ENCODE assay signal across 10 cellular contexts in genomic region chr9:4530375-4530774, GRCh38. TPM values are rescaled to one million over a fixed set of nuclear protein-coding genes. Genes with fewer than 3 reads are reported as not detected.
DNase-seq lines count a peak whose midpoint lies in the region; ATAC-seq and TF ChIP-seq lines count a peak whose summit lies in the region.
"Had no signal": no experiment of that assay in that cellular context is flagged by ENCODE, and none has a peak within 500 bp of the region (broad histone marks: within the 10 kb centered on the region; RNA-seq: fewer than 3 reads in every experiment).

No MANE protein-coding gene starts in this region.

- WGBS in adrenal gland, 4 donors, result 79 to 87% (median 83%) methylated on average over 6 of the region's 6 CpGs

- POLR2A ChIA-PET in CD4-positive, alpha-beta T cell (lab: Charles Lee), result no interaction called here

- TF ChIP-seq POLR2A in adrenal gland (IDR thresholded peaks at IDR 0.05), result no peak

- no peaks in the 10 kb centered on the region for H3K27me3 Mint-ChIP-seq in CD4-positive, alpha-beta T cell

- no peaks in the 10 kb centered on the region for H3K9me3 ChIP-seq in CD4-positive, alpha-beta T cell (ENCODE audit: control insufficient read depth, low read length)
- H3K9me3 ChIP-seq in adrenal gland (replicated peaks in 1 of 3), result no peaks in the 10 kb centered on the region

- H3K9me3 Mint-ChIP-seq in CD4-positive, alpha-beta T cell, result peaks cover 14% of the 10 kb centered on the region

- no peak for TF ChIP-seq CTCF in CD4-positive, alpha-beta T cell (IDR thresholded peaks at IDR 0.05)
- TF ChIP-seq CTCF in adrenal gland (IDR thresholded peaks at IDR 0.05), result no peak

- H3K4me3 Mint-ChIP-seq in CD4-positive, alpha-beta T cell, result no peak overlapping the region

- H3K27ac ChIP-seq in CD4-positive, alpha-beta T cell (ENCODE audit: low read depth, low read length), result no peak overlapping the region
- no peak overlapping the region for H3K27ac ChIP-seq in adrenal gland

- CTCF ChIA-PET in CD4-positive, alpha-beta T cell (lab: Charles Lee), result no interaction called here

- no peaks in the 10 kb centered on the region for H3K36me3 ChIP-seq in adrenal gland (replicated peaks in 1 of 2)

- H3K4me1 Mint-ChIP-seq in CD4-positive, alpha-beta T cell (ENCODE audit: low read depth), result peaks cover 26% of the 10 kb centered on the region

- peak overlapping the region; percentile 69 for H3K27ac Mint-ChIP-seq in CD4-positive, alpha-beta T cell

- H3K4me3 ChIP-seq in adrenal gland, result no peak overlapping the region
- H3K4me3 ChIP-seq: skin epidermis had no signal

- H3K27me3 ChIP-seq in CD4-positive, alpha-beta T cell (ENCODE audit: control insufficient read depth, insufficient read depth, low read length), result no peaks in the 10 kb centered on the region
- H3K27me3 ChIP-seq in adrenal gland, result no peaks in the 10 kb centered on the region

- no peak for DNase-seq in CD4-positive, alpha-beta T cell
- DNase-seq in dermis blood vessel endothelial cell (peak; percentile 79), SHP77 treated with DMSO at 0.1 percent for 48 hours (lab: John Stamatoyannopoulos, UW) (no peak), NCI-H1048 (lab: John Stamatoyannopoulos, UW) (no peak), adrenal gland (no peak), left lobe of liver (ENCODE audit: low spot score) (no peak)
- DNase-seq: NCI-H1105 had no signal

- no peaks in the 10 kb centered on the region for H3K4me1 ChIP-seq in adrenal gland (replicated peaks in 1 of 2)

- ATAC-seq in CD4-positive, alpha-beta T cell (ENCODE audit: poor library complexity), result peak; percentile 64
- ATAC-seq in GM18867 (IDR thresholded peaks at IDR 0.05; ENCODE audit: unreplicated experiment) (peak; percentile 83), HG03439 (IDR thresholded peaks at IDR 0.05; ENCODE audit: unreplicated experiment) (peak; percentile 85), left lobe of liver (no peak)

- H3K36me3 Mint-ChIP-seq in CD4-positive, alpha-beta T cell (ENCODE audit: low read depth), result peaks cover 4% of the 10 kb centered on the region

- intact Hi-C loops in CD4-positive, alpha-beta T cell (cut with DNase I, micrococcal nuclease), result no loop called here
- intact Hi-C loops in adrenal gland (cut with DNase I), result no loop called here

RNA-seq across cellular contexts. Expression of gene SLC1A1, which starts 40.1 kb away (rescaled TPM):
- total RNA-seq in CD4-positive, alpha-beta T cell, result under 1 TPM; 0.11 to 0.14 TPM
- total RNA-seq in dermis blood vessel endothelial cell, result 4.1 and 8.4 TPM in 2 replicates
- total RNA-seq in adrenal gland, result 1 to 10 TPM in 7 of 8 donors, under 1 TPM in 1; 0.68 to 4.8 (median 1.9) TPM
- polyA plus RNA-seq in adrenal gland, result 1 to 10 TPM in 2 of 3 donors, under 1 TPM in 1; 0.98 to 4.9 (median 1.2) TPM
- 23.1 TPM for total RNA-seq in left lobe of liver
